24 cellular contexts compared by ENCODE assay signal in genomic region chr16:63981639-63982038, GRCh38.
A peak's percentile ranks its signal among the peaks of the same experiment; 100 is the strongest.
DNase-seq lines count a peak whose midpoint lies in the region; ATAC-seq and TF ChIP-seq lines count a peak whose summit lies in the region.
"Had no signal": no experiment of that assay in that cellular context is flagged by ENCODE, and none has a peak within 500 bp of the region (broad histone marks: within the 10 kb centered on the region; RNA-seq: fewer than 3 reads in every experiment).

No MANE protein-coding gene starts in this region.

- no peak overlapping the region for H4K8ac ChIP-seq in mesenchymal stem cell (ENCODE audit: low read length)

- intact Hi-C loops in Right ventricle myocardium inferior (cut with DNase I), result no loop called here
- intact Hi-C loops in heart right ventricle (cut with DNase I), result no loop called here

- TF ChIP-seq CTCF in heart right ventricle (IDR thresholded peaks at IDR 0.05) (no peak), brain (conservative IDR thresholded peaks at IDR 0.05) (no peak)

- no peak overlapping the region for H2BK5ac ChIP-seq in mesenchymal stem cell (ENCODE audit: low read depth, low read length, poor library complexity, severe bottlenecking)

- H3K9ac ChIP-seq in mesenchymal stem cell (ENCODE audit: low read length), result no peak overlapping the region
- H3K9ac ChIP-seq: parathyroid adenoma had no signal

- H2BK120ac ChIP-seq in mesenchymal stem cell (ENCODE audit: low read depth, low read length), result no peak overlapping the region

- ATAC-seq in Right ventricle myocardium inferior, result peak; percentile 48
- ATAC-seq in heart right ventricle, result no peak
- no peak for ATAC-seq in HG03442 (IDR thresholded peaks at IDR 0.05; ENCODE audit: unreplicated experiment)
- ATAC-seq in GM21619 (IDR thresholded peaks at IDR 0.05; ENCODE audit: unreplicated experiment), result no peak
- no peak for ATAC-seq in activated naive CD4-positive, alpha-beta T cell treated with anti-CD3 and anti-CD28 coated beads, Interleukin-2, amount 50 U/mL, for 72 hours
- ATAC-seq: activated T-cell treated with anti-CD3 and anti-CD28 coated beads, Interleukin-2, amount 50 U/mL, for 72 hours; lower lobe of right lung had no signal

- H3K36me3 ChIP-seq in heart right ventricle (no peaks in the 10 kb centered on the region), mesenchymal stem cell (ENCODE audit: control insufficient read depth in 1 of 2, insufficient read depth in 2 of 2, low read depth in 1 of 2, low read length in 2 of 2) (no peaks in the 10 kb centered on the region)
- H3K36me3 ChIP-seq: lower lobe of right lung, transverse colon had no signal

- DNase-seq in Right ventricle myocardium inferior (ENCODE audit: missing footprints) (no peak), heart right ventricle (no peak), mesenchymal stem cell (peak; percentile 28), iPS-NIHi7 (ENCODE audit: extremely low spot score) (no peak)
- DNase-seq in activated naive CD4-positive, alpha-beta T cell treated with anti-CD3 and anti-CD28 coated beads, Interleukin-2, amount 50 U/mL, for 72 hours (ENCODE audit: low spot score in 2 of 2), result no peak
- DNase-seq: 8988T; activated CD4-positive, alpha-beta T cell treated with anti-CD3 and anti-CD28 coated beads for 1 hour; activated naive CD4-positive, alpha-beta T cell treated with anti-CD3 and anti-CD28 coated beads, Interleukin-2, amount 50 U/mL, for 16 hours; activated T-cell treated with anti-CD3 and anti-CD28 coated beads, Interleukin-2, amount 50 U/mL, for 72 hours; COR-L47; DND-41; lower lobe of right lung; NCI-H1092 treated with DMSO at 0.1 percent for 48 hours; NCI-H2081 treated with DMSO at 0.1 percent for 48 hours; NCI-H510A; stimulated activated CD4-positive, alpha-beta T cell treated with anti-CD3 and anti-CD28 coated beads, Interleukin-2, amount 100 ng/mL, for 48 hours; transverse colon had no signal

- no peak overlapping the region for H2AK5ac ChIP-seq in mesenchymal stem cell (ENCODE audit: low read length, severe bottlenecking)

- peaks cover 0 to 7% (median 0%) of the 10 kb centered on the region in 11 donors for H3K9me3 ChIP-seq in heart right ventricle
- no peaks in the 10 kb centered on the region for H3K9me3 ChIP-seq in mesenchymal stem cell (ENCODE audit: control insufficient read depth, low read length)
- H3K9me3 ChIP-seq: lower lobe of right lung, transverse colon had no signal

- peak overlapping the region in 2 of 5 experiments; percentile 32 to 65 for H3K4me3 Mint-ChIP-seq in brain
- H3K4me3 Mint-ChIP-seq: activated T-cell treated with anti-CD3 and anti-CD28 coated beads, Interleukin-2, amount 50 U/mL, for 72 hours; B cell; stimulated activated naive CD8-positive, alpha-beta T cell treated with anti-CD3 and anti-CD28 coated beads, Interleukin-15, Interleukin-2, amounts not matched to agents 100 ng/mL and 50 ng/mL, for 24 hours had no signal

- no peaks in the 10 kb centered on the region for H3K79me1 ChIP-seq in mesenchymal stem cell (replicated peaks; ENCODE audit: low read length, poor library complexity, severe bottlenecking)

- H3K23ac ChIP-seq in mesenchymal stem cell (ENCODE audit: low read length in 2 of 2), result no peak overlapping the region

- WGBS in heart right ventricle, 2 donors, result 53 to 58% methylated on average over 2 of the region's 2 CpGs
- no CpG with 5 or more reads among the region's 2 CpGs for WGBS in mesenchymal stem cell

- peaks cover 0 to 7% (median 0%) of the 10 kb centered on the region in 5 experiments for H3K9me3 Mint-ChIP-seq in brain
- H3K9me3 Mint-ChIP-seq in activated naive CD4-positive, alpha-beta T cell treated with anti-CD3 and anti-CD28 coated beads, Interleukin-2, amount 50 U/mL, for 72 hours, result peaks cover 24% of the 10 kb centered on the region in 2 donors

- H2AFZ ChIP-seq in mesenchymal stem cell (ENCODE audit: low read depth, low read length), result no peak overlapping the region
- H2AFZ ChIP-seq: parathyroid adenoma had no signal

- no peak overlapping the region for H2BK15ac ChIP-seq in mesenchymal stem cell (ENCODE audit: low read depth, poor library complexity, severe bottlenecking)

- no peak overlapping the region for H3K4me3 ChIP-seq in heart right ventricle
- no peak overlapping the region for H3K4me3 ChIP-seq in mesenchymal stem cell (ENCODE audit: insufficient read depth in 1 of 2, low read depth in 1 of 2, low read length in 2 of 2)
- H3K4me3 ChIP-seq: lower lobe of right lung, transverse colon had no signal

- no peaks in the 10 kb centered on the region for H3K27me3 ChIP-seq in heart right ventricle
- H3K27me3 ChIP-seq in mesenchymal stem cell (ENCODE audit: control insufficient read depth in 1 of 2, insufficient read depth in 1 of 2, low read length in 2 of 2), result no peaks in the 10 kb centered on the region
- H3K27me3 ChIP-seq: transverse colon had no signal

- peak overlapping the region in 4 of 5 experiments; percentile 13 to 86 (median 52) for H3K27ac Mint-ChIP-seq in brain
- H3K27ac Mint-ChIP-seq in activated naive CD4-positive, alpha-beta T cell treated with anti-CD3 and anti-CD28 coated beads, Interleukin-2, amount 50 U/mL, for 72 hours, result no peak overlapping the region
- H3K27ac Mint-ChIP-seq: activated T-cell treated with anti-CD3 and anti-CD28 coated beads, Interleukin-2, amount 50 U/mL, for 72 hours; B cell; stimulated activated naive CD8-positive, alpha-beta T cell treated with anti-CD3 and anti-CD28 coated beads, Interleukin-15, Interleukin-2, amounts not matched to agents 100 ng/mL and 50 ng/mL, for 24 hours had no signal

- peaks cover 27% of the 10 kb centered on the region for H3K4me1 Mint-ChIP-seq in brain
- H3K4me1 Mint-ChIP-seq: B cell had no signal

- H3K27ac ChIP-seq in heart right ventricle (no peak overlapping the region), mesenchymal stem cell (ENCODE audit: low read length, poor library complexity, severe bottlenecking) (no peak overlapping the region)
- H3K27ac ChIP-seq: lower lobe of right lung, parathyroid adenoma, RWPE1, transverse colon had no signal

- no peak overlapping the region for H3K14ac ChIP-seq in mesenchymal stem cell (ENCODE audit: low read length in 2 of 2)

- no peak overlapping the region for H3K4ac ChIP-seq in mesenchymal stem cell (ENCODE audit: low read depth in 1 of 2, low read length in 2 of 2)

- H3K36me3 Mint-ChIP-seq in brain, result no peaks in the 10 kb centered on the region
- peaks cover 0 to under 1% of the 10 kb centered on the region in 2 donors for H3K36me3 Mint-ChIP-seq in activated naive CD4-positive, alpha-beta T cell treated with anti-CD3 and anti-CD28 coated beads, Interleukin-2, amount 50 U/mL, for 72 hours

- no peak overlapping the region for H3K18ac ChIP-seq in mesenchymal stem cell (ENCODE audit: low read depth in 1 of 2, low read length in 2 of 2)

- H4K91ac ChIP-seq in mesenchymal stem cell (ENCODE audit: low read length), result no peak overlapping the region

- H2BK12ac ChIP-seq in mesenchymal stem cell (ENCODE audit: low read length in 2 of 2), result no peak overlapping the region

- no peak overlapping the region for H3K4me2 ChIP-seq in mesenchymal stem cell (ENCODE audit: low read length, poor library complexity, severe bottlenecking)

- H3K27me3 Mint-ChIP-seq in brain, result no peaks in the 10 kb centered on the region
- H3K27me3 Mint-ChIP-seq: B cell; stimulated activated naive CD8-positive, alpha-beta T cell treated with anti-CD3 and anti-CD28 coated beads, Interleukin-15, Interleukin-2, amounts not matched to agents 100 ng/mL and 50 ng/mL, for 24 hours had no signal

- no peaks in the 10 kb centered on the region for H3K4me1 ChIP-seq in heart right ventricle
- H3K4me1 ChIP-seq in mesenchymal stem cell (ENCODE audit: control insufficient read depth, insufficient read depth, low read depth, low read length), result no peaks in the 10 kb centered on the region
- H3K4me1 ChIP-seq: lower lobe of right lung, parathyroid adenoma, transverse colon had no signal

Comparison
In these comparisons a context has a peak if more than half of its experiments do, and no peak if none do; other contexts are left out.
1. H3K27ac Mint-ChIP-seq: peak in brain (4 of 5); none in activated naive CD4-positive, alpha-beta T cell treated with anti-CD3 and anti-CD28 coated beads, Interleukin-2, amount 50 U/mL, for 72 hours (0 of 2).